Comparison of ENCODE assay signal across 19 cellular contexts in the genomic region with DNA sequence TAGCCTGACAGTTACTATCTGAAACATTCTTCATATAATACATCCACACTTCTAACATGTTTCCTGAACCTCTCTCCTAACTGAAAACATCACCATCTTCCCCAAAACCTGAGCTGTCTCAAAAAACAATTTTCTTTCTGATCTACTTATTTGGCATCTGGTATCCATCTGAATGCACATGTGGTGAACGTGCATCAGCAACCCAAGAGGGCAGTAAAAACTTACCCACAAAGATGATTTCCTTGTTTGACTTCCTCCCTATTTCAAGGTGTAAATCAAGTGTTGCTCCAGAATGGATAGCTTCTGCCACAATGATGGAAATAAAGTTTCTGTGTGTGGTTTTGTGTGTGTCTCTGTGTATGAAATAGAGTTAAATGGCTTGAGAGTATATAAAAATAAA.
DNase-seq lines count a peak whose midpoint lies in the region; ATAC-seq lines count a peak whose summit lies in the region.
"Had no signal": no experiment of that assay in that cellular context is flagged by ENCODE, and none has a peak within 500 bp of the region (broad histone marks: within the 10 kb centered on the region; RNA-seq: fewer than 3 reads in every experiment).

No MANE protein-coding gene starts in this region.

- ATAC-seq in HG03521 (IDR thresholded peaks at IDR 0.05; ENCODE audit: unreplicated experiment) (no peak), GM18873 (IDR thresholded peaks at IDR 0.05; ENCODE audit: low FRiP score, unreplicated experiment) (no peak)
- ATAC-seq: GM12878, T-helper 17 cell had no signal

- DNase-seq in AG08395 (ENCODE audit: low spot score) (peak; percentile 15), GM03348 (ENCODE audit: low spot score) (peak; percentile 13), M059J (ENCODE audit: low read depth) (peak; percentile 18), fibroblast of peridontal ligament (ENCODE audit: extremely low read depth) (peak; percentile 29), HuH-7 (ENCODE audit: low spot score) (no peak)
- DNase-seq: DMS79 treated with DMSO at 0.1 percent for 48 hours, HFFc6, Karpas-422, MM.1S, NCI-H1092, NCI-H2081 treated with DMSO at 0.1 percent for 48 hours, NCI-H226, NCI-H524, NCI-H82, SJCRH30, T-helper 17 cell had no signal
